In genomic region chr20:1185781-1186334, GRCh38 we compare ENCODE assay signal across 8 cellular contexts. TPM values are rescaled to one million over a fixed set of nuclear protein-coding genes. Genes with fewer than 3 reads are reported as not detected.
DNase-seq lines count a peak whose midpoint lies in the region; ATAC-seq, FAIRE-seq and TF ChIP-seq lines count a peak whose summit lies in the region.

No MANE protein-coding gene starts in this region.

- H3K36me3 ChIP-seq in DND-41 (ENCODE audit: insufficient read depth, low read length) (no peaks in the 10 kb centered on the region), KMS-11 (ENCODE audit: insufficient read depth) (no peaks in the 10 kb centered on the region), SK-N-SH (replicated peaks in 1 of 2; ENCODE audit: control insufficient read depth in 1 of 2, insufficient read depth in 2 of 2, low read length in 1 of 2) (no peaks in the 10 kb centered on the region), K562 (ENCODE audit: control insufficient read depth, insufficient read depth, low read length) (peaks cover 10% of the 10 kb centered on the region; the same call in 1 of the 3 replicates), kidney (ENCODE audit: control insufficient read depth in 1 of 2, insufficient read depth in 2 of 2, low read length in 2 of 2) (no peaks in the 10 kb centered on the region)

- 14% methylated on average over 17 of the region's 20 CpGs for WGBS in SK-N-SH (ENCODE audit: low lambda C conversion rate)
- 8% methylated on average over 4 of the region's 20 CpGs for WGBS in K562 (ENCODE audit: insufficient coverage, low coverage, missing lambda C conversion rate)

- H3K4me3 ChIP-seq in DND-41 (ENCODE audit: low read depth in 1 of 2, low read length in 2 of 2) (no peak overlapping the region), KMS-11 (IDR thresholded peaks at IDR 0.05; ENCODE audit: insufficient read depth, low read depth, low read length) (no peak overlapping the region), SK-N-SH (ENCODE audit: low read depth in 2 of 2, low read length in 1 of 2) (peak overlapping the region in 1 of 2 experiments; percentile 50; a peak in 1 of 4 replicates), K562 (peak overlapping the region; percentile 58), kidney (ENCODE audit: low read length in 2 of 2) (no peak overlapping the region)

- H3K9ac ChIP-seq in DND-41 (ENCODE audit: low read depth, low read length) (no peak overlapping the region), KMS-11 (no peak overlapping the region), SK-N-SH (no peak overlapping the region), K562 (ENCODE audit: insufficient read depth in 1 of 2, low read depth in 2 of 2, low read length in 2 of 2) (peak overlapping the region; percentile 60 to 81; a peak in 3 of 4 replicates), kidney (ENCODE audit: low read length in 2 of 2) (no peak overlapping the region)

- CTCF ChIA-PET in SK-N-SH (lab: Yijun Ruan, JAX) (interaction anchor here (0.7 to 4.9 kb wide), 15 partner anchors 9 to 281 kb away, joined by 3 to 33 read pairs (median 5); partner anchors contain the start of genes C20orf202 and NSFL1C), K562 (lab: Yijun Ruan, JAX; ENCODE audit: low intra/inter-chr PET ratio) (interaction anchor here (0.7 kb wide), 1 partner anchor 241 kb away, joined by 3 read pairs; no protein-coding TSS in a partner anchor)

- in situ Hi-C loops in K562 (cut with MboI), result no loop called here

- H3K27ac ChIP-seq in DND-41 (ENCODE audit: low read length) (no peak overlapping the region), KMS-11 (no peak overlapping the region), SK-N-SH (ENCODE audit: low read depth in 2 of 2, low read length in 1 of 2) (no peak overlapping the region), K562 (ENCODE audit: extremely low read depth, low read depth, low read length) (peak overlapping the region; percentile 59; the same call in 1 of the 3 replicates), kidney (ENCODE audit: low read depth in 2 of 2, low read length in 2 of 2) (no peak overlapping the region)

- BruUV-seq in K562 (replicated peaks; lab: Mats Ljungman, UMichigan), result no TSS peak

- FAIRE-seq in K562 (lab: Jason Lieb, UNC) (peak; percentile 66), kidney (lab: Jason Lieb, UNC) (no peak)

- H3K4me2 ChIP-seq in DND-41 (ENCODE audit: insufficient read depth, low read length) (no peak overlapping the region), KMS-11 (peak overlapping the region; percentile 18; the same call in 1 of the 2 replicates), SK-N-SH (peak overlapping the region; percentile 74; the same call in 1 of the 2 replicates), K562 (ENCODE audit: insufficient read depth, low read length) (peak overlapping the region; percentile 51; the same call in 1 of the 2 replicates)

- H3K9me3 ChIP-seq in DND-41 (ENCODE audit: insufficient read depth, low read length, severe bottlenecking) (no peaks in the 10 kb centered on the region), SK-N-SH (no peaks in the 10 kb centered on the region), K562 (replicated peaks; ENCODE audit: control insufficient read depth, insufficient read depth, low read depth, low read length) (no peaks in the 10 kb centered on the region), kidney (ENCODE audit: control insufficient read depth in 1 of 2, low read length in 2 of 2) (no peaks in the 10 kb centered on the region)

- no peaks in the 10 kb centered on the region for H3K27me3 ChIP-seq in DND-41 (ENCODE audit: insufficient read depth, low read length, poor library complexity)
- H3K27me3 ChIP-seq in KMS-11 (ENCODE audit: insufficient read depth, low read depth), result 0 out of 2 replicates have a peak, but pooled peaks cover 2% of the 10 kb centered on the region
- no peaks in the 10 kb centered on the region; the same call in 1 of the 2 replicates for H3K27me3 ChIP-seq in SK-N-SH (ENCODE audit: insufficient read depth)
- H3K27me3 ChIP-seq in K562 (ENCODE audit: control insufficient read depth in 2 of 2, insufficient read depth in 2 of 2, low read length in 2 of 2), result no peaks in the 10 kb centered on the region

- H4K20me1 ChIP-seq in DND-41 (ENCODE audit: insufficient read depth, low read length), result no peaks in the 10 kb centered on the region; the same call in 1 of the 2 replicates
- no peaks in the 10 kb centered on the region for H4K20me1 ChIP-seq in KMS-11 (ENCODE audit: insufficient read depth)
- H4K20me1 ChIP-seq in SK-N-SH (ENCODE audit: insufficient read depth), result no peaks in the 10 kb centered on the region
- no peaks in the 10 kb centered on the region for H4K20me1 ChIP-seq in K562 (replicated peaks; ENCODE audit: control insufficient read depth, insufficient read depth, low read length)

- DNase-seq in DND-41 (peak; percentile 21), SK-N-SH (peak; percentile 88), K562 (ENCODE audit: extremely low read depth in 1 of 4, low spot score in 3 of 4) (peak; percentile 68 to 83 (median 71)), kidney (no peak)
- DNase-seq in stimulated activated CD4-positive, alpha-beta T cell treated with anti-CD3 and anti-CD28 coated beads, TNF-alpha, amount 100 ng/mL, for 48 hours (ENCODE audit: low read depth in 3 of 3), result peak; percentile 29 to 43 (median 37)

- TF ChIP-seq POLR2A in K562 (conservative IDR thresholded peaks at IDR 0.05), result no peak

- POLR2A ChIA-PET in SK-N-SH (lab: Yijun Ruan, JAX), result interaction anchor here (1.6 kb wide), 1 partner anchor 12 kb away, joined by 3 read pairs; no protein-coding TSS in a partner anchor
- POLR2A ChIA-PET in K562 (lab: Yijun Ruan, JAX), result no interaction called here

- intact Hi-C loops in K562 (cut with micrococcal nuclease) (loop anchor here (2.0 to 10.0 kb wide), 2 partner anchors 67 to 371 kb away; partner anchors contain the start of gene PSMF1), kidney (cut with DNase I) (no loop called here)

- H3K79me2 ChIP-seq in DND-41 (ENCODE audit: insufficient read depth, low read length), result no peaks in the 10 kb centered on the region
- no peaks in the 10 kb centered on the region for H3K79me2 ChIP-seq in KMS-11 (ENCODE audit: insufficient read depth, low read depth)
- no peaks in the 10 kb centered on the region for H3K79me2 ChIP-seq in SK-N-SH (ENCODE audit: insufficient read depth)
- peaks cover 24% of the 10 kb centered on the region for H3K79me2 ChIP-seq in K562 (ENCODE audit: control insufficient read depth, insufficient read depth, low read length)

- H2AFZ ChIP-seq in DND-41 (ENCODE audit: low read depth, low read length), result no peak overlapping the region
- H2AFZ ChIP-seq in KMS-11 (ENCODE audit: low read depth), result peak overlapping the region; percentile 19; the same call in 1 of the 2 replicates
- no peak overlapping the region for H2AFZ ChIP-seq in SK-N-SH (ENCODE audit: low read depth)
- peak overlapping the region; percentile 62 for H2AFZ ChIP-seq in K562 (ENCODE audit: low read depth, low read length)

- H3K9me1 ChIP-seq in K562 (ENCODE audit: control insufficient read depth, insufficient read depth, low read length), result peaks cover 4% of the 10 kb centered on the region

- H3K4me1 ChIP-seq in DND-41 (ENCODE audit: insufficient read depth, low read length), result no peaks in the 10 kb centered on the region
- peaks cover 4% of the 10 kb centered on the region for H3K4me1 ChIP-seq in KMS-11 (ENCODE audit: low read depth, poor library complexity, severe bottlenecking)
- H3K4me1 ChIP-seq in SK-N-SH (ENCODE audit: control insufficient read depth in 1 of 2, insufficient read depth in 2 of 2, low read depth in 1 of 2, low read length in 1 of 2), result peaks cover 0 to 3% of the 10 kb centered on the region in 2 experiments; a peak in 1 of 4 replicates
- H3K4me1 ChIP-seq in K562 (replicated peaks in 1 of 2; ENCODE audit: control insufficient read depth in 2 of 2, insufficient read depth in 2 of 2, low read length in 2 of 2), result peaks cover 59 to 67% of the 10 kb centered on the region in 2 experiments
- H3K4me1 ChIP-seq in kidney (ENCODE audit: control insufficient read depth in 1 of 2, insufficient read depth in 1 of 2, low read depth in 1 of 2, low read length in 2 of 2), result no peaks in the 10 kb centered on the region

- TF ChIP-seq RAD21 in SK-N-SH (IDR thresholded peaks at IDR 0.05; ENCODE audit: low read length) (peak; percentile 64), K562 (CRISPR knock-in tag; conservative IDR thresholded peaks at IDR 0.05 in 1 of 2, IDR thresholded peaks at IDR 0.05 in 1 of 2) (peak in 1 of 2 experiments; percentile 47; a peak in 3 of 4 replicates)

- TF ChIP-seq EP300 in SK-N-SH (IDR thresholded peaks at IDR 0.05; ENCODE audit: borderline replicate concordance in 1 of 2, low read depth in 1 of 2, low read length in 1 of 2) (no peak), K562 (IDR thresholded peaks at IDR 0.05; ENCODE audit: low read length) (no peak)

- no peaks in the 10 kb centered on the region for H3F3A ChIP-seq in SK-N-SH (replicated peaks; ENCODE audit: insufficient read depth)

- ATAC-seq in DND-41 (ENCODE audit: insufficient read depth, low read depth) (no peak), K562 (peak; percentile 74), HG02840 (IDR thresholded peaks at IDR 0.05; ENCODE audit: low FRiP score, unreplicated experiment) (no peak), GM18511 (IDR thresholded peaks at IDR 0.05; ENCODE audit: unreplicated experiment) (no peak)

- no peaks in the 10 kb centered on the region for H3K9me2 ChIP-seq in SK-N-SH

- TF ChIP-seq CTCF in DND-41 (IDR thresholded peaks at IDR 0.05; ENCODE audit: borderline replicate concordance, extremely low read depth, low read length, poor library complexity, severe bottlenecking), result peak; percentile 52
- peak; percentile 71 for TF ChIP-seq CTCF in KMS-11 (conservative IDR thresholded peaks at IDR 0.05; ENCODE audit: low read depth, low read length)
- TF ChIP-seq CTCF in SK-N-SH (IDR thresholded peaks at IDR 0.05), result peak; percentile 66
- TF ChIP-seq CTCF in K562 (IDR thresholded peaks at IDR 0.05 in 2 of 3, conservative IDR thresholded peaks at IDR 0.05 in 1 of 3; ENCODE audit: insufficient read depth in 2 of 3, low read depth in 1 of 3, low read length in 3 of 3), result peak; percentile 60 to 67 (median 65)
- peak; percentile 41 for TF ChIP-seq CTCF in kidney (IDR thresholded peaks at IDR 0.05; ENCODE audit: borderline replicate concordance, extremely low read depth, insufficient read depth)

RNA-seq across cellular contexts. Expression of gene TMEM74B, which starts 1.1 kb away (rescaled TPM):
- polyA plus RNA-seq in SK-N-SH (2012; rRNA removed), result 1.8 and 2.6 TPM in 2 replicates
- 0.22 and 0.38 TPM in 2 replicates for polyA plus RNA-seq in SK-N-SH (2012; cell fraction: cytosol; rRNA removed)
- 18.7 and 19.1 TPM in 2 replicates for polyA plus RNA-seq in SK-N-SH (2012; cell fraction: nucleus; rRNA removed)
- total RNA-seq in K562 (2011; cell fraction: chromatin; rRNA removed; ENCODE audit: low replicate concordance), result 44.7 and 63.1 TPM in 2 replicates
- 47.8 and 49.7 TPM in 2 replicates for total RNA-seq in K562 (2011; cell fraction: nucleolus; rRNA removed)
- 53.6 and 55.5 TPM in 2 replicates for total RNA-seq in K562 (2011; cell fraction: nucleoplasm; rRNA removed)
- total RNA-seq in K562 (2014; rRNA removed), result 14.9 and 18.4 TPM in 2 replicates
- total RNA-seq in K562 (2014; rRNA removed; fragmentation: Illumina TruSeq; extraction: Trizol), result 3.9 and 5.0 TPM in 2 replicates
- 6.7 and 7.5 TPM in 2 replicates for total RNA-seq in K562 (2015; rRNA removed; fragmentation: Illumina TruSeq; extraction: Trizol)
- total RNA-seq in K562 (2021), result 18.3 and 18.5 TPM in 2 replicates
- 11.2 and 25.4 TPM in 2 replicates for polyA plus RNA-seq in K562 (2011; rRNA removed)
- 18.2 and 21.2 TPM in 2 replicates for polyA plus RNA-seq in K562 (2011; cell fraction: cytosol; rRNA removed)
- polyA plus RNA-seq in K562 (2011; cell fraction: nucleus; rRNA removed), result 170 and 177 TPM in 2 replicates
- polyA plus RNA-seq in K562 (2012), result 19.4 and 33.2 TPM in 2 replicates
- polyA plus RNA-seq in K562 (2014; fragmentation: Illumina TruSeq; extraction: Trizol), result 7.5 and 8.3 TPM in 2 replicates
- polyA plus RNA-seq in K562 (2014; fragmentation: Nextera tagmentation; extraction: Ambion mirVana), result 1 to 10 TPM in 1 of 2 experiments, under 1 TPM in 1; 0.24 to 1.2 TPM
- 19.0 and 22.2 TPM in 2 replicates for polyA plus RNA-seq in K562 (2014; rRNA removed)
- polyA minus RNA-seq in K562 (2011; rRNA and poly(A)+ RNA removed), result 4.1 and 4.2 TPM in 2 replicates
- polyA minus RNA-seq in K562 (2011; cell fraction: cytosol; rRNA and poly(A)+ RNA removed), result 5.7 and 7.6 TPM in 2 replicates
- polyA minus RNA-seq in K562 (2011; cell fraction: nucleus; rRNA and poly(A)+ RNA removed), result 14.1 and 22.0 TPM in 2 replicates
- 0.54 TPM for total RNA-seq in kidney
- 1.6 TPM for polyA plus RNA-seq in kidney (ENCODE audit: insufficient read depth, low read depth, low replicate concordance)

RNA-seq across cellular contexts. Expression of gene C20orf202, which starts 17.4 kb away (rescaled TPM):
- polyA plus RNA-seq in SK-N-SH (2012; rRNA removed), result not detected in 2 replicates
- 0.03 TPM in 2 replicates for polyA plus RNA-seq in SK-N-SH (2012; cell fraction: cytosol; rRNA removed)
- 0.05 TPM in 2 replicates for polyA plus RNA-seq in SK-N-SH (2012; cell fraction: nucleus; rRNA removed)
- total RNA-seq in K562 (2011; cell fraction: chromatin; rRNA removed; ENCODE audit: low replicate concordance), result 0.19 and 0.33 TPM in 2 replicates
- not detected in 2 replicates for total RNA-seq in K562 (2011; cell fraction: nucleolus; rRNA removed)
- total RNA-seq in K562 (2011; cell fraction: nucleoplasm; rRNA removed), result not detected in 2 replicates
- not detected in 2 replicates for total RNA-seq in K562 (2014; rRNA removed)
- 0.19 TPM in 1 of 2 replicates, not detected in the other for total RNA-seq in K562 (2014; rRNA removed; fragmentation: Illumina TruSeq; extraction: Trizol)
- total RNA-seq in K562 (2015; rRNA removed; fragmentation: Illumina TruSeq; extraction: Trizol), result 0.15 TPM in 1 of 2 replicates, not detected in the other
- 0.11 TPM in 1 of 2 replicates, not detected in the other for total RNA-seq in K562 (2021)
- polyA plus RNA-seq in K562 (2011; rRNA removed), result 0.24 and 0.49 TPM in 2 replicates
- 0.25 TPM in 1 of 2 replicates, not detected in the other for polyA plus RNA-seq in K562 (2011; cell fraction: cytosol; rRNA removed)
- 0.27 and 0.74 TPM in 2 replicates for polyA plus RNA-seq in K562 (2011; cell fraction: nucleus; rRNA removed)
- polyA plus RNA-seq in K562 (2012), result 0.08 and 0.32 TPM in 2 replicates
- polyA plus RNA-seq in K562 (2014; fragmentation: Illumina TruSeq; extraction: Trizol), result 0.18 TPM in 1 of 2 replicates, not detected in the other
- under 1 TPM; 0.03 to 0.06 TPM for polyA plus RNA-seq in K562 (2014; fragmentation: Nextera tagmentation; extraction: Ambion mirVana)
- 0.07 and 0.15 TPM in 2 replicates for polyA plus RNA-seq in K562 (2014; rRNA removed)
- polyA minus RNA-seq in K562 (2011; rRNA and poly(A)+ RNA removed), result 0.45 TPM in 1 of 2 replicates, not detected in the other
- not detected in 2 replicates for polyA minus RNA-seq in K562 (2011; cell fraction: cytosol; rRNA and poly(A)+ RNA removed)
- 0.13 TPM in 1 of 2 replicates, not detected in the other for polyA minus RNA-seq in K562 (2011; cell fraction: nucleus; rRNA and poly(A)+ RNA removed)
- total RNA-seq in kidney, result 0.16 TPM
- polyA plus RNA-seq in kidney (ENCODE audit: insufficient read depth, low read depth, low replicate concordance), result 0.73 TPM

RNA-seq across cellular contexts. Expression of gene RAD21L1, which starts 40.0 kb away (rescaled TPM):
- polyA plus RNA-seq in SK-N-SH (2012; rRNA removed), result 0.03 TPM in 1 of 2 replicates, not detected in the other
- 0.08 and 0.09 TPM in 2 replicates for polyA plus RNA-seq in SK-N-SH (2012; cell fraction: cytosol; rRNA removed)
- 0.07 and 0.28 TPM in 2 replicates for polyA plus RNA-seq in SK-N-SH (2012; cell fraction: nucleus; rRNA removed)
- 1.6 and 7.8 TPM in 2 replicates for total RNA-seq in K562 (2011; cell fraction: chromatin; rRNA removed; ENCODE audit: low replicate concordance)
- 1.5 and 2.0 TPM in 2 replicates for total RNA-seq in K562 (2011; cell fraction: nucleolus; rRNA removed)
- total RNA-seq in K562 (2011; cell fraction: nucleoplasm; rRNA removed), result 3.7 and 4.1 TPM in 2 replicates
- total RNA-seq in K562 (2014; rRNA removed), result 0.45 TPM in 2 replicates
- total RNA-seq in K562 (2014; rRNA removed; fragmentation: Illumina TruSeq; extraction: Trizol), result 0.44 and 1.1 TPM in 2 replicates
- 0.23 and 0.29 TPM in 2 replicates for total RNA-seq in K562 (2015; rRNA removed; fragmentation: Illumina TruSeq; extraction: Trizol)
- 1.3 and 1.7 TPM in 2 replicates for total RNA-seq in K562 (2021)
- polyA plus RNA-seq in K562 (2011; rRNA removed), result 1.4 and 1.7 TPM in 2 replicates
- 0.03 and 0.24 TPM in 2 replicates for polyA plus RNA-seq in K562 (2011; cell fraction: cytosol; rRNA removed)
- 0.82 and 1.4 TPM in 2 replicates for polyA plus RNA-seq in K562 (2011; cell fraction: nucleus; rRNA removed)
- 0.42 and 0.53 TPM in 2 replicates for polyA plus RNA-seq in K562 (2012)
- polyA plus RNA-seq in K562 (2014; fragmentation: Illumina TruSeq; extraction: Trizol), result 0.65 and 0.69 TPM in 2 replicates
- polyA plus RNA-seq in K562 (2014; fragmentation: Nextera tagmentation; extraction: Ambion mirVana), result under 1 TPM in 1 of 2 experiments, not detected in 1; 0.17 TPM
- 0.24 and 0.42 TPM in 2 replicates for polyA plus RNA-seq in K562 (2014; rRNA removed)
- 2.1 and 2.6 TPM in 2 replicates for polyA minus RNA-seq in K562 (2011; rRNA and poly(A)+ RNA removed)
- polyA minus RNA-seq in K562 (2011; cell fraction: cytosol; rRNA and poly(A)+ RNA removed), result 0.86 and 1.2 TPM in 2 replicates
- polyA minus RNA-seq in K562 (2011; cell fraction: nucleus; rRNA and poly(A)+ RNA removed), result 2.0 and 3.7 TPM in 2 replicates
- not detected for total RNA-seq in kidney
- polyA plus RNA-seq in kidney (ENCODE audit: insufficient read depth, low read depth, low replicate concordance), result not detected

Comparison
In these comparisons a context has a peak if more than half of its experiments do, and no peak if none do; other contexts are left out.
1. H2AFZ ChIP-seq: peak in KMS-11 (single experiment) and K562 (single experiment); none in DND-41 (single experiment) and SK-N-SH (single experiment).
2. H3K9ac ChIP-seq: peak in K562 (2 of 2); none in DND-41 (single experiment), KMS-11 (single experiment), SK-N-SH (single experiment) and kidney (0 of 2).
3. Peak in every context shown above with its lines, with median percentiles within 50 percentile points of each other: CTCF ChIP-seq.